2 cellular contexts compared by ENCODE assay signal in genomic region chr2:157301323-157301722, GRCh38.
TF ChIP-seq lines count a peak whose summit lies in the region.

No MANE protein-coding gene starts in this region.

TF ChIP-seq in IMR-90, 13 proteins besides CTCF, POLR2A, EP300 and RAD21:
- TF ChIP-seq CEBPB (IDR thresholded peaks at IDR 0.05; ENCODE audit: low read depth, low read length): no peak
- TF ChIP-seq, protein P1, sequence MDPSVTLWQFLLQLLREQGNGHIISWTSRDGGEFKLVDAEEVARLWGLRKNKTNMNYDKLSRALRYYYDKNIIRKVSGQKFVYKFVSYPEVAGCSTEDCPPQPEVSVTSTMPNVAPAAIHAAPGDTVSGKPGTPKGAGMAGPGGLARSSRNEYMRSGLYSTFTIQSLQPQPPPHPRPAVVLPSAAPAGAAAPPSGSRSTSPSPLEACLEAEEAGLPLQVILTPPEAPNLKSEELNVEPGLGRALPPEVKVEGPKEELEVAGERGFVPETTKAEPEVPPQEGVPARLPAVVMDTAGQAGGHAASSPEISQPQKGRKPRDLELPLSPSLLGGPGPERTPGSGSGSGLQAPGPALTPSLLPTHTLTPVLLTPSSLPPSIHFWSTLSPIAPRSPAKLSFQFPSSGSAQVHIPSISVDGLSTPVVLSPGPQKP (IDR thresholded peaks at IDR 0.05; ENCODE audit: borderline replicate concordance, low read depth, low read length): no peak
- TF ChIP-seq MAZ (IDR thresholded peaks at IDR 0.05; ENCODE audit: borderline replicate concordance, low read depth, low read length): no peak
- no peak for TF ChIP-seq SMC3 (IDR thresholded peaks at IDR 0.05; ENCODE audit: low read depth, low read length)
- no peak for TF ChIP-seq CHD1 (IDR thresholded peaks at IDR 0.05; ENCODE audit: low read depth, low read length)
- TF ChIP-seq BHLHE40 (IDR thresholded peaks at IDR 0.05; ENCODE audit: low read depth, low read length): no peak
- TF ChIP-seq RFX5 (IDR thresholded peaks at IDR 0.05; ENCODE audit: low read depth, low read length): no peak
- TF ChIP-seq, protein P2, sequence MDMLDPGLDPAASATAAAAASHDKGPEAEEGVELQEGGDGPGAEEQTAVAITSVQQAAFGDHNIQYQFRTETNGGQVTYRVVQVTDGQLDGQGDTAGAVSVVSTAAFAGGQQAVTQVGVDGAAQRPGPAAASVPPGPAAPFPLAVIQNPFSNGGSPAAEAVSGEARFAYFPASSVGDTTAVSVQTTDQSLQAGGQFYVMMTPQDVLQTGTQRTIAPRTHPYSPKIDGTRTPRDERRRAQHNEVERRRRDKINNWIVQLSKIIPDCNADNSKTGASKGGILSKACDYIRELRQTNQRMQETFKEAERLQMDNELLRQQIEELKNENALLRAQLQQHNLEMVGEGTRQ (IDR thresholded peaks at IDR 0.05; ENCODE audit: low read depth, low read length): no peak

TF ChIP-seq in K562, 482 proteins besides CTCF, POLR2A, EP300 and RAD21:
- TF ChIP-seq NR2C1 (IDR thresholded peaks at IDR 0.05): peak; percentile 48
- peak; percentile 46; the same call in 1 of the 2 replicates for TF ChIP-seq NR2C1 (tag; IDR thresholded peaks at IDR 0.05)
- no peak for TF ChIP-seq ZNF583 (CRISPR knock-in tag; IDR thresholded peaks at IDR 0.05)
- peak; percentile 53 for TF ChIP-seq SUPT5H (IDR thresholded peaks at IDR 0.05)
- no peak for TF ChIP-seq MEF2A (IDR thresholded peaks at IDR 0.05; ENCODE audit: control insufficient read depth, low read depth, low read length)
- 0 out of 2 replicates have a peak, but pooled peaks have one; percentile 8 for TF ChIP-seq ZBTB12 (CRISPR knock-in tag; IDR thresholded peaks at IDR 0.05)
